In genomic region chr7:151529842-151530241, GRCh38 we compare ENCODE assay signal across 37 cellular contexts. TPM values are rescaled to one million over a fixed set of nuclear protein-coding genes. Genes with fewer than 3 reads are reported as not detected.
DNase-seq lines count a peak whose midpoint lies in the region; ATAC-seq, FAIRE-seq and TF ChIP-seq lines count a peak whose summit lies in the region.
"Had no signal": no experiment of that assay in that cellular context is flagged by ENCODE, and none has a peak within 500 bp of the region (broad histone marks: within the 10 kb centered on the region; RNA-seq: fewer than 3 reads in every experiment).

No MANE protein-coding gene starts in this region.

- intact Hi-C loops in HepG2 (cut with micrococcal nuclease; ENCODE audit: unreplicated experiment) = no loop called here
- intact Hi-C loops in right lobe of liver (cut with DNase I) = no loop called here
- intact Hi-C loops in K562 (cut with micrococcal nuclease) = no loop called here

- no peaks in the 10 kb centered on the region for H3K27me3 Mint-ChIP-seq in WTC11 (ENCODE audit: low read depth)

- peaks cover 24% of the 10 kb centered on the region for H3K36me3 Mint-ChIP-seq in WTC11
- H3K36me3 Mint-ChIP-seq: CD14-positive monocyte had no signal

- H3K27ac Mint-ChIP-seq in WTC11 = no peak overlapping the region
- H3K27ac Mint-ChIP-seq: B cell; CD14-positive monocyte; CD4-positive, alpha-beta memory T cell; CD4-positive, alpha-beta T cell; CD4-positive, CD25-positive, alpha-beta regulatory T cell; CD8-positive, alpha-beta memory T cell; CD8-positive, alpha-beta T cell had no signal

- no peaks in the 10 kb centered on the region for H4K20me1 ChIP-seq in HepG2 (ENCODE audit: insufficient read depth, low read length)
- no peaks in the 10 kb centered on the region for H4K20me1 ChIP-seq in K562 (replicated peaks; ENCODE audit: control insufficient read depth, insufficient read depth, low read length)
- H4K20me1 ChIP-seq in GM23248 (ENCODE audit: insufficient read depth) = no peaks in the 10 kb centered on the region
- H4K20me1 ChIP-seq: BLaER1; BLaER1 treated with 17β-estradiol and CSF1 and Interleukin-3, amounts not matched to agents 10 nM and 100 nM had no signal

- H3K4me1 ChIP-seq in HepG2 (ENCODE audit: insufficient read depth, low read length) (no peaks in the 10 kb centered on the region), right lobe of liver (no peaks in the 10 kb centered on the region), HEK293 (ENCODE audit: control insufficient read depth, insufficient read depth, low read length) (no peaks in the 10 kb centered on the region), K562 (replicated peaks in 1 of 2; ENCODE audit: control insufficient read depth in 2 of 2, insufficient read depth in 2 of 2, low read length in 2 of 2) (no peaks in the 10 kb centered on the region), GM23248 (ENCODE audit: insufficient read depth) (no peaks in the 10 kb centered on the region)
- H3K4me1 ChIP-seq: A549; BE2C; BLaER1; BLaER1 treated with 17β-estradiol and CSF1 and Interleukin-3, amounts not matched to agents 10 nM and 100 nM; Caco-2 had no signal

- H3K9me3 Mint-ChIP-seq in WTC11 = peaks cover 41% of the 10 kb centered on the region

- H3F3A ChIP-seq in GM23248 (ENCODE audit: insufficient read depth) = no peaks in the 10 kb centered on the region

- H3K4me3 ChIP-seq in HepG2 (replicated peaks in 1 of 3; ENCODE audit: insufficient read depth in 1 of 3, low read depth in 2 of 3, low read length in 3 of 3) (no peak overlapping the region), right lobe of liver (no peak overlapping the region), HEK293 (ENCODE audit: low read depth, low read length) (no peak overlapping the region), K562 (no peak overlapping the region), GM23248 (no peak overlapping the region)
- H3K4me3 ChIP-seq: A549; BLaER1; BLaER1 treated with 17β-estradiol and CSF1 and Interleukin-3, amounts not matched to agents 10 nM and 100 nM had no signal

- TF ChIP-seq EP300 in HepG2 (IDR thresholded peaks at IDR 0.05; ENCODE audit: low read depth in 2 of 2, low read length in 2 of 2) (no peak), HepG2 (CRISPR knock-in tag; IDR thresholded peaks at IDR 0.05; ENCODE audit: borderline replicate concordance) (no peak), K562 (IDR thresholded peaks at IDR 0.05; ENCODE audit: low read length) (no peak)

- H3K9ac ChIP-seq in HepG2 (ENCODE audit: insufficient read depth, low read depth, low read length) = no peak overlapping the region
- H3K9ac ChIP-seq in K562 (ENCODE audit: insufficient read depth in 1 of 2, low read depth in 2 of 2, low read length in 2 of 2) = no peak overlapping the region
- H3K9ac ChIP-seq in GM23248 = no peak overlapping the region
- H3K9ac ChIP-seq: BLaER1; BLaER1 treated with 17β-estradiol and CSF1 and Interleukin-3, amounts not matched to agents 10 nM and 100 nM had no signal

- CTCF ChIA-PET in HepG2 (lab: Yijun Ruan, JAX; ENCODE audit: low intra/inter-chr PET ratio, low total read pairs) (no interaction called here), HEK293 (lab: Yijun Ruan, JAX) (interaction anchor here (1.1 kb wide), 1 partner anchor 215 kb away, joined by 4 read pairs; no protein-coding TSS in a partner anchor), WTC11 (lab: Charles Lee) (no interaction called here), K562 (lab: Yijun Ruan, JAX; ENCODE audit: low intra/inter-chr PET ratio) (no interaction called here)

- H3K9me3 ChIP-seq in HepG2 (ENCODE audit: low read length) (no peaks in the 10 kb centered on the region), right lobe of liver (no peaks in the 10 kb centered on the region), HEK293 (ENCODE audit: control insufficient read depth, insufficient read depth, low read depth, low read length) (no peaks in the 10 kb centered on the region), K562 (replicated peaks; ENCODE audit: control insufficient read depth, insufficient read depth, low read depth, low read length) (no peaks in the 10 kb centered on the region; the same call in 1 of the 2 replicates), GM23248 (ENCODE audit: low read depth) (no peaks in the 10 kb centered on the region)
- H3K9me3 ChIP-seq: BE2C had no signal

- no peak for TF ChIP-seq CTCF in HepG2 (CRISPR knock-in tag; IDR thresholded peaks at IDR 0.05)
- no peak for TF ChIP-seq CTCF in right lobe of liver (IDR thresholded peaks at IDR 0.05)
- TF ChIP-seq CTCF in HEK293 (tag by site-specific recombination; IDR thresholded peaks at IDR 0.05) = no peak
- no peak for TF ChIP-seq CTCF in WTC11 (IDR thresholded peaks at IDR 0.05)
- no peak for TF ChIP-seq CTCF in K562 (IDR thresholded peaks at IDR 0.05 in 2 of 3, conservative IDR thresholded peaks at IDR 0.05 in 1 of 3; ENCODE audit: insufficient read depth in 2 of 3, low read depth in 1 of 3, low read length in 3 of 3)

- no peak for TF ChIP-seq RAD21 in HepG2 (CRISPR knock-in tag; IDR thresholded peaks at IDR 0.05)
- TF ChIP-seq RAD21 in K562 (CRISPR knock-in tag; conservative IDR thresholded peaks at IDR 0.05 in 1 of 2, IDR thresholded peaks at IDR 0.05 in 1 of 2) = no peak

- BruUV-seq in HepG2 (replicated peaks; lab: Mats Ljungman, UMichigan) (no TSS peak), K562 (replicated peaks; lab: Mats Ljungman, UMichigan) (no TSS peak)

- no peaks in the 10 kb centered on the region for H3K27me3 ChIP-seq in HepG2 (ENCODE audit: control insufficient read depth in 1 of 2, insufficient read depth in 2 of 2, low read length in 2 of 2)
- no peaks in the 10 kb centered on the region for H3K27me3 ChIP-seq in right lobe of liver
- H3K27me3 ChIP-seq in K562 (ENCODE audit: control insufficient read depth in 2 of 2, insufficient read depth in 2 of 2, low read length in 2 of 2) = peaks cover 0 to 7% of the 10 kb centered on the region in 2 experiments; a peak in 2 of 5 replicates
- H3K27me3 ChIP-seq in GM23248 (replicated peaks; ENCODE audit: insufficient read depth) = 0 out of 2 replicates have a peak, but pooled peaks cover 4% of the 10 kb centered on the region
- H3K27me3 ChIP-seq: BE2C; BLaER1; BLaER1 treated with 17β-estradiol and CSF1 and Interleukin-3, amounts not matched to agents 10 nM and 100 nM had no signal

- no peaks in the 10 kb centered on the region for H3K36me3 ChIP-seq in HepG2 (replicated peaks in 1 of 2; ENCODE audit: control insufficient read depth in 1 of 2, insufficient read depth in 2 of 2, low read length in 2 of 2)
- H3K36me3 ChIP-seq in right lobe of liver = no peaks in the 10 kb centered on the region
- H3K36me3 ChIP-seq in HEK293 (ENCODE audit: control insufficient read depth in 2 of 2, insufficient read depth in 1 of 2, low read length in 2 of 2) = no peaks in the 10 kb centered on the region
- H3K36me3 ChIP-seq in K562 (ENCODE audit: control insufficient read depth, insufficient read depth, low read length) = no peaks in the 10 kb centered on the region
- no peaks in the 10 kb centered on the region for H3K36me3 ChIP-seq in GM23248 (ENCODE audit: low read depth)
- H3K36me3 ChIP-seq: BE2C, BLaER1 had no signal

- H3K79me2 ChIP-seq in HepG2 (ENCODE audit: insufficient read depth, low read length) (no peaks in the 10 kb centered on the region), K562 (ENCODE audit: control insufficient read depth, insufficient read depth, low read length) (no peaks in the 10 kb centered on the region), GM23248 (ENCODE audit: insufficient read depth) (no peaks in the 10 kb centered on the region)

- H3K4me2 ChIP-seq in HepG2 (ENCODE audit: low read depth, low read length) (no peak overlapping the region), K562 (ENCODE audit: insufficient read depth, low read length) (no peak overlapping the region), GM23248 (ENCODE audit: unreplicated experiment) (no peak overlapping the region)
- H3K4me2 ChIP-seq: A549; BLaER1; BLaER1 treated with 17β-estradiol and CSF1 and Interleukin-3, amounts not matched to agents 10 nM and 100 nM had no signal

- H3K4me1 Mint-ChIP-seq in WTC11 = no peaks in the 10 kb centered on the region
- H3K4me1 Mint-ChIP-seq: B cell; CD14-positive monocyte; CD4-positive, alpha-beta memory T cell; CD4-positive, CD25-positive, alpha-beta regulatory T cell; CD8-positive, alpha-beta memory T cell had no signal

- H3K9me2 ChIP-seq in GM23248 (ENCODE audit: insufficient read depth) = no peaks in the 10 kb centered on the region

- H3K27ac ChIP-seq in HepG2 (ENCODE audit: extremely low read length, insufficient read depth, low read length) (no peak overlapping the region), right lobe of liver (no peak overlapping the region), HEK293 (ENCODE audit: extremely low read depth, low read depth, low read length) (no peak overlapping the region), K562 (ENCODE audit: extremely low read depth, low read depth, low read length) (no peak overlapping the region), GM23248 (no peak overlapping the region)
- H3K27ac ChIP-seq: 22Rv1; A549; BLaER1; BLaER1 treated with 17β-estradiol and CSF1 and Interleukin-3, amounts not matched to agents 10 nM and 100 nM; C4-2B had no signal

- H2AFZ ChIP-seq in HepG2 (ENCODE audit: low read length) = no peak overlapping the region
- no peak overlapping the region for H2AFZ ChIP-seq in K562 (ENCODE audit: low read depth, low read length)
- H2AFZ ChIP-seq in GM23248 = no peak overlapping the region

- TF ChIP-seq POLR2A in HepG2 (IDR thresholded peaks at IDR 0.05; ENCODE audit: insufficient read depth in 1 of 2, low read depth in 2 of 2, low read length in 2 of 2) (no peak), right lobe of liver (IDR thresholded peaks at IDR 0.05) (no peak), K562 (conservative IDR thresholded peaks at IDR 0.05) (no peak)

- ATAC-seq in HepG2 (no peak), right lobe of liver (no peak), WTC11 (no peak), K562 (no peak)
- ATAC-seq: A549; CD8-positive, alpha-beta T cell had no signal

- no peaks in the 10 kb centered on the region for H3K9me1 ChIP-seq in K562 (ENCODE audit: control insufficient read depth, insufficient read depth, low read length)

- no peak for DNase-seq in HepG2 (ENCODE audit: low spot score)
- no peak for DNase-seq in right lobe of liver
- DNase-seq in WTC11 (ENCODE audit: low spot score) = no peak
- DNase-seq in K562 (ENCODE audit: extremely low read depth in 1 of 4, low spot score in 3 of 4) = no peak
- no peak for DNase-seq in NCI-H2029 (lab: John Stamatoyannopoulos, UW)
- no peak for DNase-seq in GM23248
- no peak for DNase-seq in SW480 (ENCODE audit: low spot score)
- DNase-seq: 8988T; ACHN; AML-193; BE2C; C1 segment of cervical spinal cord; Caco-2; Calu3; CD4-positive, alpha-beta memory T cell; CD4-positive, alpha-beta T cell; CD4-positive, CD25-positive, alpha-beta regulatory T cell; CD8-positive, alpha-beta memory T cell; CD8-positive, alpha-beta T cell; COR-L47; DMS 273 treated with DMSO at 0.1 percent for 48 hours; DMS153; DMS53; DMS79; DMS79 treated with DMSO at 0.1 percent for 48 hours; DND-41; EL had no signal

- FAIRE-seq in HepG2 (lab: Jason Lieb, UNC) (no peak), K562 (lab: Jason Lieb, UNC) (no peak)
- FAIRE-seq: A204.1, A549, D721Med had no signal

- H3K4me3 Mint-ChIP-seq in WTC11 = no peak overlapping the region
- H3K4me3 Mint-ChIP-seq: B cell; CD14-positive monocyte; CD4-positive, alpha-beta memory T cell; CD4-positive, alpha-beta T cell; CD4-positive, CD25-positive, alpha-beta regulatory T cell; CD8-positive, alpha-beta memory T cell; CD8-positive, alpha-beta T cell had no signal

- POLR2A ChIA-PET in HepG2 (lab: Yijun Ruan, JAX) (no interaction called here), HEK293 (lab: Yijun Ruan, JAX) (no interaction called here), WTC11 (lab: Charles Lee) (no interaction called here), K562 (lab: Yijun Ruan, JAX) (no interaction called here)

- in situ Hi-C loops in HepG2 (cut with HindIII; ENCODE audit: extremely low pct_ligation_motif_present, low pct_unique_long_range_greater_than_20kb) (no loop called here), K562 (cut with MboI) (no loop called here), GM23248 (cut with MboI) (no loop called here)

RNA-seq across cellular contexts. Expression of gene RHEB, which starts 10.1 kb away (rescaled TPM):
- total RNA-seq in HepG2 (2016; rRNA removed; fragmentation: Illumina TruSeq; extraction: Trizol) (77.6 and 90.9 TPM in 2 replicates), right lobe of liver (10 to 100 TPM; 33.4 to 55.3 (median 49.7) TPM), WTC11 (2021) (126 to 133 TPM (median 127 TPM) in 3 replicates), K562 (2014; rRNA removed) (122 and 126 TPM in 2 replicates), K562 (2014; rRNA removed; fragmentation: Illumina TruSeq; extraction: Trizol) (213 and 243 TPM in 2 replicates), K562 (2015; rRNA removed; fragmentation: Illumina TruSeq; extraction: Trizol) (168 and 182 TPM in 2 replicates), K562 (2021) (156 and 162 TPM in 2 replicates)
- total RNA-seq in HepG2 (2016; cell fraction: cytosol; rRNA removed; fragmentation: Illumina TruSeq; extraction: Trizol; ENCODE audit: low read depth) = 70.9 and 80.9 TPM in 2 replicates
- total RNA-seq in HepG2 (2016; cell fraction: insoluble cytoplasmic fraction; rRNA removed; fragmentation: Illumina TruSeq; extraction: Trizol) = 75.1 and 83.8 TPM in 2 replicates
- 105 and 115 TPM in 2 replicates for total RNA-seq in HepG2 (2016; cell fraction: membrane; rRNA removed; fragmentation: Illumina TruSeq; extraction: Trizol)
- total RNA-seq in HepG2 (2016; cell fraction: nucleus; rRNA removed; fragmentation: Illumina TruSeq; extraction: Trizol) = 29.7 and 32.4 TPM in 2 replicates
- polyA plus RNA-seq in HepG2 (2011; rRNA removed) (37.2 and 55.0 TPM in 2 replicates), K562 (2011; rRNA removed) (139 and 249 TPM in 2 replicates), K562 (2014; fragmentation: Illumina TruSeq; extraction: Trizol) (152 and 189 TPM in 2 replicates), K562 (2014; fragmentation: Nextera tagmentation; extraction: Ambion mirVana) (10 to 100 TPM; 28.5 to 35.3 TPM), K562 (2014; rRNA removed) (205 and 230 TPM in 2 replicates), GM23248 (2016; fragmentation: Nextera tagmentation; extraction: Ambion mirVana) (226 and 235 TPM in 2 replicates)
- polyA plus RNA-seq in HepG2 (2011; cell fraction: cytosol; rRNA removed) = 20.7 and 28.6 TPM in 2 replicates
- 7.2 and 8.6 TPM in 2 replicates for polyA plus RNA-seq in HepG2 (2011; cell fraction: nucleus; rRNA removed)
- 61.6 and 83.9 TPM in 2 replicates for polyA plus RNA-seq in HepG2 (2012)
- 82.9 and 126 TPM in 2 replicates for polyA plus RNA-seq in HepG2 (2016; cell fraction: cytosol; fragmentation: Illumina TruSeq; extraction: Trizol; ENCODE audit: low read depth)
- 120 and 127 TPM in 2 replicates for polyA plus RNA-seq in HepG2 (2016; cell fraction: insoluble cytoplasmic fraction; fragmentation: Illumina TruSeq; extraction: Trizol; ENCODE audit: low read depth)
- polyA plus RNA-seq in HepG2 (2016; cell fraction: membrane; fragmentation: Illumina TruSeq; extraction: Trizol; ENCODE audit: low read depth) = 109 and 144 TPM in 2 replicates
- 75.2 and 77.3 TPM in 2 replicates for polyA plus RNA-seq in HepG2 (2016; cell fraction: nucleus; fragmentation: Illumina TruSeq; extraction: Trizol; ENCODE audit: insufficient read depth, low read depth)
- polyA minus RNA-seq in HepG2 (2011; rRNA and poly(A)+ RNA removed; ENCODE audit: low replicate concordance) = 5.0 and 15.8 TPM in 2 replicates
- 22.2 and 27.0 TPM in 2 replicates for polyA minus RNA-seq in HepG2 (2011; cell fraction: cytosol; rRNA and poly(A)+ RNA removed)
- 18.4 and 21.8 TPM in 2 replicates for polyA minus RNA-seq in HepG2 (2011; cell fraction: nucleus; rRNA and poly(A)+ RNA removed)
- total RNA-seq in K562 (2011; cell fraction: chromatin; rRNA removed; ENCODE audit: low replicate concordance) = 35.9 and 119 TPM in 2 replicates
- 22.3 and 24.1 TPM in 2 replicates for total RNA-seq in K562 (2011; cell fraction: nucleolus; rRNA removed)
- 69.2 and 108 TPM in 2 replicates for total RNA-seq in K562 (2011; cell fraction: nucleoplasm; rRNA removed)
- 56.0 and 60.3 TPM in 2 replicates for polyA plus RNA-seq in K562 (2011; cell fraction: cytosol; rRNA removed)
- polyA plus RNA-seq in K562 (2011; cell fraction: nucleus; rRNA removed) = 30.6 and 47.5 TPM in 2 replicates
- polyA plus RNA-seq in K562 (2012) = 144 and 166 TPM in 2 replicates
- polyA minus RNA-seq in K562 (2011; rRNA and poly(A)+ RNA removed) = 73.7 and 78.8 TPM in 2 replicates
- 30.4 and 62.8 TPM in 2 replicates for polyA minus RNA-seq in K562 (2011; cell fraction: cytosol; rRNA and poly(A)+ RNA removed)
- 19.4 and 22.0 TPM in 2 replicates for polyA minus RNA-seq in K562 (2011; cell fraction: nucleus; rRNA and poly(A)+ RNA removed)
- total RNA-seq in GM23248 (2014; rRNA removed; shearing (Covaris generic)) = 86.4 and 91.4 TPM in 2 replicates

Comparison
In these comparisons a context has a peak if more than half of its experiments do, and no peak if none do; other contexts are left out.
1. Of the 241 proteins assayed by ChIP-seq in both HepG2 and K562: peak only in HepG2: none; only in K562: none; in both: ZNF121; in neither: 240.